Comparison of ENCODE assay signal across 20 cellular contexts in genomic region chr7:938546-939185, GRCh38. TPM values are rescaled to one million over a fixed set of nuclear protein-coding genes. Genes with fewer than 3 reads are reported as not detected.
DNase-seq lines count a peak whose midpoint lies in the region; ATAC-seq and TF ChIP-seq lines count a peak whose summit lies in the region.
"Had no signal": no experiment of that assay in that cellular context is flagged by ENCODE, and none has a peak within 500 bp of the region (broad histone marks: within the 10 kb centered on the region; RNA-seq: fewer than 3 reads in every experiment).

No MANE protein-coding gene starts in this region.

- DNase-seq in left ventricle myocardium superior: peak; percentile 7
- DNase-seq in right atrium auricular region (ENCODE audit: low spot score): no peak
- peak; percentile 5 to 36 (median 13) for DNase-seq in right cardiac atrium
- no peak for DNase-seq in natural killer cell
- DNase-seq in upper lobe of right lung: peak; percentile 51
- DNase-seq in glutamatergic neuron: no peak
- no peak for DNase-seq in stomach
- DNase-seq in medulla oblongata (ENCODE audit: extremely low spot score): no peak
- DNase-seq: ACHN, EL, KG1, NCI-H1048, NCI-H146, NCI-H2107, NCI-H345, NCI-H69, PC-3 had no signal

- H3K27ac ChIP-seq in right atrium auricular region (no peak overlapping the region), right cardiac atrium (ENCODE audit: low read length) (no peak overlapping the region), upper lobe of right lung (no peak overlapping the region), stomach (no peak overlapping the region)

- peak overlapping the region; percentile 9 to 18 for H3K27ac Mint-ChIP-seq in natural killer cell
- no peak overlapping the region for H3K27ac Mint-ChIP-seq in glutamatergic neuron (ENCODE audit: unreplicated experiment)
- H3K27ac Mint-ChIP-seq: CD8-positive, alpha-beta T cell had no signal

- intact Hi-C loops in left ventricle myocardium superior (cut with micrococcal nuclease) (no loop called here), right cardiac atrium (cut with DNase I) (no loop called here), natural killer cell (cut with micrococcal nuclease) (no loop called here), upper lobe of right lung (cut with DNase I) (no loop called here), stomach (cut with DNase I; ENCODE audit: low total_unique reads) (no loop called here)

- TF ChIP-seq POLR2A in stomach (IDR thresholded peaks at IDR 0.05): no peak

- H3K4me1 ChIP-seq in right atrium auricular region (no peaks in the 10 kb centered on the region), right cardiac atrium (ENCODE audit: control insufficient read depth, insufficient read depth, low read length) (no peaks in the 10 kb centered on the region), upper lobe of right lung (no peaks in the 10 kb centered on the region), stomach (peaks cover 0 to 8% (median 0%) of the 10 kb centered on the region in 4 donors)

- TF ChIP-seq CTCF in right atrium auricular region (IDR thresholded peaks at IDR 0.05) (no peak), natural killer cell (IDR thresholded peaks at IDR 0.05) (no peak), upper lobe of right lung (IDR thresholded peaks at IDR 0.05) (no peak), glutamatergic neuron (IDR thresholded peaks at IDR 0.05; ENCODE audit: partially characterized antibody, unreplicated experiment) (no peak), stomach (IDR thresholded peaks at IDR 0.05) (no peak)

- H3K36me3 Mint-ChIP-seq in natural killer cell (no peaks in the 10 kb centered on the region), glutamatergic neuron (ENCODE audit: unreplicated experiment) (peaks cover 19% of the 10 kb centered on the region)
- H3K36me3 Mint-ChIP-seq: CD8-positive, alpha-beta T cell had no signal

- H3K9me3 ChIP-seq in right atrium auricular region: no peaks in the 10 kb centered on the region
- no peaks in the 10 kb centered on the region for H3K9me3 ChIP-seq in right cardiac atrium (ENCODE audit: control insufficient read depth, low read length)
- H3K9me3 ChIP-seq in upper lobe of right lung: no peaks in the 10 kb centered on the region
- H3K9me3 ChIP-seq in stomach: peaks cover 0 to 8% (median 0%) of the 10 kb centered on the region in 4 donors

- H3K9me3 Mint-ChIP-seq in natural killer cell (no peaks in the 10 kb centered on the region), glutamatergic neuron (ENCODE audit: unreplicated experiment) (peaks cover 2% of the 10 kb centered on the region)
- H3K9me3 Mint-ChIP-seq: CD8-positive, alpha-beta T cell had no signal

- H3K27me3 ChIP-seq in right atrium auricular region: no peaks in the 10 kb centered on the region
- no peaks in the 10 kb centered on the region for H3K27me3 ChIP-seq in right cardiac atrium (ENCODE audit: control insufficient read depth, insufficient read depth)
- H3K27me3 ChIP-seq in upper lobe of right lung: no peaks in the 10 kb centered on the region
- no peaks in the 10 kb centered on the region for H3K27me3 ChIP-seq in stomach

- TF ChIP-seq EP300 in stomach (IDR thresholded peaks at IDR 0.05): no peak

- peaks cover 31 to 45% of the 10 kb centered on the region in 2 donors for H3K4me1 Mint-ChIP-seq in natural killer cell
- no peaks in the 10 kb centered on the region for H3K4me1 Mint-ChIP-seq in glutamatergic neuron (ENCODE audit: low read depth, unreplicated experiment)

- H3K4me3 Mint-ChIP-seq in natural killer cell (no peak overlapping the region), glutamatergic neuron (ENCODE audit: unreplicated experiment) (no peak overlapping the region)
- H3K4me3 Mint-ChIP-seq: CD8-positive, alpha-beta T cell had no signal

- ATAC-seq in left ventricle myocardium superior (no peak), right cardiac atrium (no peak), natural killer cell (no peak), upper lobe of right lung (no peak)
- ATAC-seq: CD8-positive, alpha-beta T cell; PC-3 had no signal

- WGBS in right cardiac atrium: 96% methylated on average over 27 of the region's 27 CpGs
- WGBS in stomach, 5 donors: 92 to 97% (median 96%) methylated on average over 21 to 27 of the region's 27 CpGs

- H3K27me3 Mint-ChIP-seq in natural killer cell (ENCODE audit: low read depth in 2 of 2) (no peaks in the 10 kb centered on the region), glutamatergic neuron (ENCODE audit: unreplicated experiment) (peaks cover 15% of the 10 kb centered on the region)

- no peaks in the 10 kb centered on the region for H3K36me3 ChIP-seq in right atrium auricular region
- H3K36me3 ChIP-seq in upper lobe of right lung: no peaks in the 10 kb centered on the region
- peaks cover 0 to 28% (median 10%) of the 10 kb centered on the region in 4 donors for H3K36me3 ChIP-seq in stomach

- H3K4me3 ChIP-seq in right atrium auricular region: no peak overlapping the region
- H3K4me3 ChIP-seq in right cardiac atrium (ENCODE audit: low read length): no peak overlapping the region
- no peak overlapping the region for H3K4me3 ChIP-seq in upper lobe of right lung
- H3K4me3 ChIP-seq in stomach: no peak overlapping the region

RNA-seq across cellular contexts. Expression of gene ADAP1, which starts 15.8 kb away (rescaled TPM):
- 10.2 TPM for total RNA-seq in left ventricle myocardium superior
- total RNA-seq in right atrium auricular region: 1 to 10 TPM; 4.2 to 7.7 TPM
- 1 to 10 TPM; 4.8 to 7.1 (median 6.4) TPM for total RNA-seq in right cardiac atrium
- polyA plus RNA-seq in right cardiac atrium: 8.4 TPM
- total RNA-seq in natural killer cell: 100 to 1,000 TPM in 1 of 3 donors, 10 to 100 TPM in 2; 87.2 to 117 (median 89.2) TPM
- total RNA-seq in upper lobe of right lung: 30.7 TPM
- total RNA-seq in glutamatergic neuron (ENCODE audit: unreplicated experiment): 61.1 TPM
- total RNA-seq in stomach: 100 to 1,000 TPM in 1 of 5 donors, 10 to 100 TPM in 2, 1 to 10 TPM in 2; 2.2 to 169 (median 18.5) TPM
- polyA plus RNA-seq in stomach: 10 to 100 TPM; 16.0 to 30.5 (median 29.4) TPM

RNA-seq across cellular contexts. Expression of gene COX19, which starts 36.7 kb away (rescaled TPM):
- total RNA-seq in left ventricle myocardium superior (9.6 TPM), right atrium auricular region (1 to 10 TPM; 2.8 to 5.5 TPM), right cardiac atrium (1 to 10 TPM; 6.3 to 8.8 (median 7.8) TPM), natural killer cell (10 to 100 TPM; 33.6 to 38.3 (median 33.6) TPM), upper lobe of right lung (9.4 TPM), glutamatergic neuron (ENCODE audit: unreplicated experiment) (18.4 TPM), stomach (10 to 100 TPM in 3 of 5 donors, 1 to 10 TPM in 2; 2.3 to 26.6 (median 14.2) TPM)
- polyA plus RNA-seq in right cardiac atrium (5.8 TPM), stomach (1 to 10 TPM; 3.9 to 6.5 (median 5.5) TPM)

RNA-seq across cellular contexts. Expression of gene CYP2W1, which starts 44.3 kb away (rescaled TPM):
- total RNA-seq in left ventricle myocardium superior (not detected), right atrium auricular region (not detected), right cardiac atrium (not detected), natural killer cell (not detected), upper lobe of right lung (not detected), glutamatergic neuron (ENCODE audit: unreplicated experiment) (1.3 TPM), stomach (1 to 10 TPM in 1 of 5 donors, not detected in 4; 7.0 TPM)
- polyA plus RNA-seq in right cardiac atrium (not detected), stomach (under 1 TPM in 2 of 3 donors, not detected in 1; 0.31 to 0.65 TPM)
- total RNA-seq: CD8-positive, alpha-beta T cell; H1; M059J; PC-3 had no signal
- polyA plus RNA-seq: H1 had no signal

Comparison
In these comparisons a context has a peak if more than half of its experiments do, and no peak if none do; other contexts are left out.
1. DNase-seq: peak in left ventricle myocardium superior (single experiment), right cardiac atrium (3 of 3) and upper lobe of right lung (single experiment); none in right atrium auricular region (single experiment), natural killer cell (single experiment), glutamatergic neuron (single experiment), stomach (single experiment) and medulla oblongata (single experiment).